ENCODE assay signal across 9 cellular contexts in the genomic region with DNA sequence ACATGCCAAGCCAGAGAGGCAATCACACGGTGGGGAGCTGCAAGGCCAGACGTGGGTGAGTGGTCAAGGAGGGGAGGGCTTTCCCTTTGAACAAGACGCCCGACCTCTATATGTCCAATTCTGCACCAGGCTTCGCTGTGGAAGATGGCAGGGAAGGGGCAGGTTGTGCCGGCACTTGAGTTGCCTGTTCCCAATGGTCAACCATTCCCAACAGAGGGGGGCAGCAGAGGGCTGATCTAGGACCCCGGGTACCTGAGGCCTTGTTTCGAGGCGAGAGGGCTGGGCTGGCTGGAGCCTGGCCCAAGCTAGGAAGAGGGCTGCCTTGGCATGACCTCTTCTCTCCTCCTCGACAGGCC.
DNase-seq lines count a peak whose midpoint lies in the region; ATAC-seq and TF ChIP-seq lines count a peak whose summit lies in the region.
"Had no signal": no experiment of that assay in that cellular context is flagged by ENCODE, and none has a peak within 500 bp of the region (broad histone marks: within the 10 kb centered on the region; RNA-seq: fewer than 3 reads in every experiment).

No MANE protein-coding gene starts in this region.

- no peaks in the 10 kb centered on the region for H3K4me1 ChIP-seq in OCI-LY3 (ENCODE audit: low read length)
- peaks cover 7% of the 10 kb centered on the region for H3K4me1 ChIP-seq in body of pancreas
- no peaks in the 10 kb centered on the region for H3K4me1 ChIP-seq in mesenchymal stem cell (ENCODE audit: control insufficient read depth, insufficient read depth, low read depth, low read length)

- peak; percentile 36 for TF ChIP-seq CTCF in OCI-LY3 (IDR thresholded peaks at IDR 0.05; ENCODE audit: low read depth, low read length)
- peak in 3 of 7 experiments; percentile 34 to 45 (median 35) for TF ChIP-seq CTCF in body of pancreas (IDR thresholded peaks at IDR 0.05)

- no peaks in the 10 kb centered on the region for H3K27me3 ChIP-seq in OCI-LY3 (ENCODE audit: low read depth, low read length)
- H3K27me3 ChIP-seq in body of pancreas: no peaks in the 10 kb centered on the region
- peaks cover 34 to 64% of the 10 kb centered on the region in 2 experiments for H3K27me3 ChIP-seq in mesenchymal stem cell (ENCODE audit: control insufficient read depth in 1 of 2, insufficient read depth in 1 of 2, low read length in 2 of 2)
- H3K27me3 ChIP-seq: BLaER1 treated with 17β-estradiol and CSF1 and Interleukin-3, amounts not matched to agents 10 nM and 100 nM had no signal

- no peak overlapping the region for H2BK12ac ChIP-seq in mesenchymal stem cell (ENCODE audit: low read length in 2 of 2)

- no peak overlapping the region for H4K91ac ChIP-seq in mesenchymal stem cell (ENCODE audit: low read length)

- no peak for ATAC-seq in body of pancreas
- no peak for ATAC-seq in GM19324 (IDR thresholded peaks at IDR 0.05; ENCODE audit: low FRiP score, unreplicated experiment)

- no peak overlapping the region for H2BK5ac ChIP-seq in mesenchymal stem cell (ENCODE audit: low read depth, low read length, poor library complexity, severe bottlenecking)

- no peaks in the 10 kb centered on the region for H3K36me3 ChIP-seq in OCI-LY3 (replicated peaks; ENCODE audit: low read depth, low read length)
- no peaks in the 10 kb centered on the region for H3K36me3 ChIP-seq in body of pancreas (replicated peaks in 1 of 2; ENCODE audit: insufficient read depth in 1 of 2, low read depth in 2 of 2)
- H3K36me3 ChIP-seq in mesenchymal stem cell (ENCODE audit: control insufficient read depth in 1 of 2, insufficient read depth in 2 of 2, low read depth in 1 of 2, low read length in 2 of 2): no peaks in the 10 kb centered on the region
- H3K36me3 ChIP-seq: BLaER1 treated with 17β-estradiol and CSF1 and Interleukin-3, amounts not matched to agents 10 nM and 100 nM had no signal

- no peak overlapping the region for H2AK5ac ChIP-seq in mesenchymal stem cell (ENCODE audit: low read length, severe bottlenecking)

- DNase-seq in NCI-H1417 (lab: John Stamatoyannopoulos, UW) (peak in 2 of 3 experiments; percentile 29 to 56), NCI-H1417 treated with DMSO at 0.1 percent for 48 hours (lab: John Stamatoyannopoulos, UW) (no peak), body of pancreas (peak; percentile 38 to 70 (median 50)), left kidney (ENCODE audit: low read depth, low spot score) (peak; percentile 83), ureter (ENCODE audit: low spot score) (peak; percentile 66), mesenchymal stem cell (no peak)

- no peaks in the 10 kb centered on the region for H3K79me2 ChIP-seq in OCI-LY3 (ENCODE audit: low read length)

- H3K14ac ChIP-seq in mesenchymal stem cell (ENCODE audit: low read length in 2 of 2): no peak overlapping the region

- H3K4me2 ChIP-seq in OCI-LY3 (ENCODE audit: low read length) (no peak overlapping the region), mesenchymal stem cell (ENCODE audit: low read length, poor library complexity, severe bottlenecking) (no peak overlapping the region)
- H3K4me2 ChIP-seq: BLaER1 treated with 17β-estradiol and CSF1 and Interleukin-3, amounts not matched to agents 10 nM and 100 nM had no signal

- intact Hi-C loops in body of pancreas (cut with DNase I): no loop called here

- H2BK15ac ChIP-seq in mesenchymal stem cell (ENCODE audit: low read depth, poor library complexity, severe bottlenecking): no peak overlapping the region

- WGBS in body of pancreas, 2 donors: 50 to 53% methylated on average over 5 to 10 of the region's 10 CpGs
- WGBS in mesenchymal stem cell: 53% methylated on average over 10 of the region's 10 CpGs

- H3K23ac ChIP-seq in mesenchymal stem cell (ENCODE audit: low read length in 2 of 2): no peak overlapping the region

- H3K18ac ChIP-seq in mesenchymal stem cell (ENCODE audit: low read depth in 1 of 2, low read length in 2 of 2): no peak overlapping the region

- H2AFZ ChIP-seq in OCI-LY3 (ENCODE audit: low read depth, low read length) (no peak overlapping the region), mesenchymal stem cell (ENCODE audit: low read depth, low read length) (no peak overlapping the region)

- no peak overlapping the region for H3K9ac ChIP-seq in OCI-LY3 (ENCODE audit: low read length)
- no peak overlapping the region for H3K9ac ChIP-seq in mesenchymal stem cell (ENCODE audit: low read length)
- H3K9ac ChIP-seq: BLaER1 treated with 17β-estradiol and CSF1 and Interleukin-3, amounts not matched to agents 10 nM and 100 nM had no signal

- H3K9me3 ChIP-seq in OCI-LY3 (ENCODE audit: insufficient read depth, low read length): no peaks in the 10 kb centered on the region
- H3K9me3 ChIP-seq in body of pancreas: no peaks in the 10 kb centered on the region
- no peaks in the 10 kb centered on the region for H3K9me3 ChIP-seq in mesenchymal stem cell (ENCODE audit: control insufficient read depth, low read length)
- H3K9me3 ChIP-seq: BLaER1 treated with 17β-estradiol and CSF1 and Interleukin-3, amounts not matched to agents 10 nM and 100 nM had no signal

- H3K27ac ChIP-seq in OCI-LY3 (ENCODE audit: low read length) (no peak overlapping the region), body of pancreas (no peak overlapping the region), mesenchymal stem cell (ENCODE audit: low read length, poor library complexity, severe bottlenecking) (no peak overlapping the region)
- H3K27ac ChIP-seq: BLaER1 treated with 17β-estradiol and CSF1 and Interleukin-3, amounts not matched to agents 10 nM and 100 nM had no signal

- H3K4me3 ChIP-seq in OCI-LY3 (ENCODE audit: low read length) (no peak overlapping the region), body of pancreas (no peak overlapping the region), mesenchymal stem cell (ENCODE audit: insufficient read depth in 1 of 2, low read depth in 1 of 2, low read length in 2 of 2) (no peak overlapping the region)
- H3K4me3 ChIP-seq: BLaER1 treated with 17β-estradiol and CSF1 and Interleukin-3, amounts not matched to agents 10 nM and 100 nM had no signal

- H3K79me1 ChIP-seq in mesenchymal stem cell (replicated peaks; ENCODE audit: low read length, poor library complexity, severe bottlenecking): no peaks in the 10 kb centered on the region

- H4K8ac ChIP-seq in mesenchymal stem cell (ENCODE audit: low read length): no peak overlapping the region

- TF ChIP-seq POLR2A in body of pancreas (IDR thresholded peaks at IDR 0.05): no peak

- no peak overlapping the region for H3K4ac ChIP-seq in mesenchymal stem cell (ENCODE audit: low read depth in 1 of 2, low read length in 2 of 2)

- no peaks in the 10 kb centered on the region for H4K20me1 ChIP-seq in OCI-LY3 (ENCODE audit: insufficient read depth, low read length)
- H4K20me1 ChIP-seq: BLaER1 treated with 17β-estradiol and CSF1 and Interleukin-3, amounts not matched to agents 10 nM and 100 nM had no signal

- no peak overlapping the region for H2BK120ac ChIP-seq in mesenchymal stem cell (ENCODE audit: low read depth, low read length)

Comparison
In these comparisons a context has a peak if more than half of its experiments do, and no peak if none do; other contexts are left out.
1. DNase-seq: peak in NCI-H1417 (2 of 3), body of pancreas (4 of 4), left kidney (single experiment) and ureter (single experiment); none in NCI-H1417 treated with DMSO at 0.1 percent for 48 hours (single experiment) and mesenchymal stem cell (single experiment).